Comparison of ENCODE assay signal across 8 cellular contexts in genomic region chr20:13819885-13820645, GRCh38. TPM values are rescaled to one million over a fixed set of nuclear protein-coding genes. Genes with fewer than 3 reads are reported as not detected.
DNase-seq lines count a peak whose midpoint lies in the region; ATAC-seq, FAIRE-seq and TF ChIP-seq lines count a peak whose summit lies in the region.

No MANE protein-coding gene starts in this region.

- peak; percentile 23 for DNase-seq in activated naive CD4-positive, alpha-beta T cell treated with anti-CD3 and anti-CD28 coated beads, Interleukin-2, amount 10 ng/mL, durations not matched to agents 7 days and 5 days
- no peak for DNase-seq in activated naive CD4-positive, alpha-beta T cell (lab: John Stamatoyannopoulos, UW)
- peak; percentile 33 for DNase-seq in HuH-7.5 (ENCODE audit: low spot score)
- peak; percentile 9 for DNase-seq in NT2/D1 (ENCODE audit: low read depth, low spot score)
- DNase-seq in body of pancreas = peak; percentile 59 to 80 (median 70)
- DNase-seq in thoracic aorta (ENCODE audit: low spot score) = no peak

- CTCF ChIA-PET in activated naive CD4-positive, alpha-beta T cell treated with anti-CD3 and anti-CD28 coated beads, Interleukin-2, amount 10 ng/mL, durations not matched to agents 7 days and 5 days (lab: Charles Lee) = interaction anchor here (0.7 to 1.7 kb wide), 6 partner anchors 16 to 290 kb away, joined by 3 to 6 read pairs (median 4); no protein-coding TSS in a partner anchor

- H3K4me1 ChIP-seq in NT2/D1 (ENCODE audit: insufficient read depth, insufficient read length) (no peaks in the 10 kb centered on the region), body of pancreas (peaks cover 9% of the 10 kb centered on the region), thoracic aorta (ENCODE audit: control insufficient read depth in 1 of 2, low read depth in 2 of 2) (no peaks in the 10 kb centered on the region)

- no peaks in the 10 kb centered on the region for H3K9me3 Mint-ChIP-seq in activated naive CD4-positive, alpha-beta T cell treated with anti-CD3 and anti-CD28 coated beads, Interleukin-2, amount 10 ng/mL, durations not matched to agents 7 days and 5 days

- no peak for TF ChIP-seq POLR2A in body of pancreas (IDR thresholded peaks at IDR 0.05)

- H3K27ac ChIP-seq in body of pancreas (peak overlapping the region in 3 of 4 donors; percentile 4 to 54 (median 26)), thoracic aorta (no peak overlapping the region)

- no peak overlapping the region for H3K4me3 Mint-ChIP-seq in activated naive CD4-positive, alpha-beta T cell treated with anti-CD3 and anti-CD28 coated beads, Interleukin-2, amount 10 ng/mL, durations not matched to agents 7 days and 5 days

- no peaks in the 10 kb centered on the region for H3K4me1 Mint-ChIP-seq in activated naive CD4-positive, alpha-beta T cell treated with anti-CD3 and anti-CD28 coated beads, Interleukin-2, amount 10 ng/mL, durations not matched to agents 7 days and 5 days

- intact Hi-C loops in body of pancreas (cut with DNase I) = no loop called here

- 19 to 21% methylated on average over 5 of the region's 5 CpGs for WGBS in body of pancreas, 2 donors

- peaks cover 17% of the 10 kb centered on the region for H3K36me3 Mint-ChIP-seq in activated naive CD4-positive, alpha-beta T cell treated with anti-CD3 and anti-CD28 coated beads, Interleukin-2, amount 10 ng/mL, durations not matched to agents 7 days and 5 days

- TF ChIP-seq CTCF in body of pancreas (IDR thresholded peaks at IDR 0.05) (peak; percentile 58 to 83 (median 77)), thoracic aorta (IDR thresholded peaks at IDR 0.05) (peak; percentile 76)

- H3K36me3 ChIP-seq in NT2/D1 (ENCODE audit: insufficient read depth, insufficient read length, low read length) (peaks cover 32% of the 10 kb centered on the region), body of pancreas (replicated peaks in 1 of 2; ENCODE audit: insufficient read depth in 1 of 2, low read depth in 2 of 2) (peaks cover 0 to 15% of the 10 kb centered on the region in 2 donors), thoracic aorta (peaks cover 17% of the 10 kb centered on the region)

- no peaks in the 10 kb centered on the region for H3K27me3 Mint-ChIP-seq in activated naive CD4-positive, alpha-beta T cell treated with anti-CD3 and anti-CD28 coated beads, Interleukin-2, amount 10 ng/mL, durations not matched to agents 7 days and 5 days

- no peak overlapping the region for H3K27ac Mint-ChIP-seq in activated naive CD4-positive, alpha-beta T cell treated with anti-CD3 and anti-CD28 coated beads, Interleukin-2, amount 10 ng/mL, durations not matched to agents 7 days and 5 days

- H3K4me3 ChIP-seq in NT2/D1 (ENCODE audit: insufficient read length, low read depth) = no peak overlapping the region
- H3K4me3 ChIP-seq in body of pancreas = no peak overlapping the region
- no peak overlapping the region for H3K4me3 ChIP-seq in thoracic aorta

- FAIRE-seq in islet of Langerhans (lab: Jason Lieb, UNC) = peak; percentile 84

- H3K27me3 ChIP-seq in NT2/D1 (ENCODE audit: insufficient read depth, insufficient read length) (no peaks in the 10 kb centered on the region), body of pancreas (no peaks in the 10 kb centered on the region), thoracic aorta (replicated peaks; ENCODE audit: insufficient read depth) (no peaks in the 10 kb centered on the region)

- no peak overlapping the region for H3K9ac ChIP-seq in NT2/D1 (ENCODE audit: insufficient read length, low read depth)

- ATAC-seq in GM21737 (IDR thresholded peaks at IDR 0.05; ENCODE audit: unreplicated experiment) = peak; percentile 76
- peak; percentile 91 for ATAC-seq in body of pancreas
- no peak for ATAC-seq in thoracic aorta (ENCODE audit: insufficient number of reproducible peaks, low FRiP score, low read depth)

- H3K9me3 ChIP-seq in NT2/D1 (ENCODE audit: insufficient read depth, low read length) = no peaks in the 10 kb centered on the region
- no peaks in the 10 kb centered on the region for H3K9me3 ChIP-seq in body of pancreas
- H3K9me3 ChIP-seq in thoracic aorta = no peaks in the 10 kb centered on the region

RNA-seq across cellular contexts. Expression of gene NDUFAF5, which starts 35.2 kb away (rescaled TPM):
- total RNA-seq in body of pancreas (1 to 10 TPM; 4.4 to 6.3 TPM), thoracic aorta (1 to 10 TPM; 5.3 to 8.1 TPM)

RNA-seq across cellular contexts. Expression of gene ESF1, which starts 35.3 kb away (rescaled TPM):
- 10 to 100 TPM; 12.5 to 16.5 TPM for total RNA-seq in body of pancreas
- 10 to 100 TPM in 1 of 2 donors, 1 to 10 TPM in 1; 9.2 to 22.8 TPM for total RNA-seq in thoracic aorta

Comparison
In these comparisons a context has a peak if more than half of its experiments do, and no peak if none do; other contexts are left out.
1. DNase-seq: peak in activated naive CD4-positive, alpha-beta T cell treated with anti-CD3 and anti-CD28 coated beads, Interleukin-2, amount 10 ng/mL, durations not matched to agents 7 days and 5 days (single experiment), HuH-7.5 (single experiment), NT2/D1 (single experiment) and body of pancreas (4 of 4); none in activated naive CD4-positive, alpha-beta T cell (0 of 4) and thoracic aorta (single experiment).
2. H3K27ac ChIP-seq: peak in body of pancreas (3 of 4); none in thoracic aorta (0 of 2).